Comparison of ENCODE assay signal across 21 cellular contexts in the genomic region with DNA sequence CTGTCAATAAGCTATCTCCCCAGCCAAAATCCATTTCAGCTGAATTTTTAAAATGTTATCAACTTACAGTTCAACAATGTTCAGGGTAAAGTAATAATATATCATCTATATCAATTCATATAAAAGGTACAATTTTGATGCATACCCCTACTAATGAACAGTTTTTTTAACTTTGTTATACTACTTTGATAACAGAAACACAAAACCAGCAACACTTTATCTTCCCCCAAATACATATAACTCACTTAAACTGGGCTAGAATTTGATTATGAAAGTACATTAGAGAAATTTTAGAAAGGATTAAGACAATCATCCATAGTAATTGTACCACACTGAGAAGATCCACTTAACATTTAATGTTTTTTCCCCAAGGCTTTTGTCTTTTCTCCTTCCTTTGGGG. TPM values are rescaled to one million over a fixed set of nuclear protein-coding genes. Genes with fewer than 3 reads are reported as not detected.
"Had no signal": no experiment of that assay in that cellular context is flagged by ENCODE, and none has a peak within 500 bp of the region (broad histone marks: within the 10 kb centered on the region; RNA-seq: fewer than 3 reads in every experiment).

No MANE protein-coding gene starts in this region.

- H3K27me3 ChIP-seq: SJCRH30 had no signal

- H3K36me3 ChIP-seq: MG63, SJCRH30 had no signal

- H3K4me1 ChIP-seq: SJCRH30 had no signal

- H3K9me3 ChIP-seq: MG63, SJCRH30 had no signal

- H3K27ac ChIP-seq: SJCRH30, SK-N-MC had no signal

- H3K4me3 ChIP-seq: MG63, SJCRH30, SK-N-MC had no signal

- DNase-seq: KBM-7, MG63, NCI-H1092, NCI-H1105 treated with DMSO at 0.1 percent for 48 hours, NCI-H1417 treated with DMSO at 0.1 percent for 48 hours, NCI-H146, NCI-H1694 treated with DMSO at 0.1 percent for 48 hours, NCI-H1930, NCI-H2081, NCI-H2107, NCI-H2227 treated with DMSO at 0.1 percent for 48 hours, NCI-H524, NCI-H526 treated with DMSO at 0.1 percent for 48 hours, NCI-H748 treated with DMSO at 0.1 percent for 48 hours, RPMI8226, SHP77 treated with DMSO at 0.1 percent for 48 hours, SJCRH30 had no signal

- FAIRE-seq: RCC 7860 had no signal

RNA-seq across cellular contexts. Expression of a gene that starts 5.1 kb away (rescaled TPM):
- total RNA-seq: HT-29, NCI-H460, SJCRH30 had no signal
